1 cellular context compared by ENCODE assay signal in genomic region chr14:105351920-105352871, GRCh38.
TF ChIP-seq lines count a peak whose summit lies in the region.

No MANE protein-coding gene starts in this region.

TF ChIP-seq in GM12878, 131 proteins besides CTCF, POLR2A, EP300 and RAD21 (continued from another document and continues in another):
- TF ChIP-seq GABPA (IDR thresholded peaks at IDR 0.05; ENCODE audit: low read depth) (no peak), TCF12 (IDR thresholded peaks at IDR 0.05; ENCODE audit: low read depth, low read length) (0 out of 2 replicates have a peak, but pooled peaks have one; percentile 12), LARP7 (IDR thresholded peaks at IDR 0.05) (no peak), NFYA (IDR thresholded peaks at IDR 0.05; ENCODE audit: borderline replicate concordance, low read depth, low read length) (no peak), JUNB (IDR thresholded peaks at IDR 0.05) (no peak), MTA3 (IDR thresholded peaks at IDR 0.05; ENCODE audit: borderline replicate concordance, low read length) (no peak), MEF2A (IDR thresholded peaks at IDR 0.05; ENCODE audit: insufficient read depth, low read depth, low read length) (no peak), ZBTB11 (CRISPR knock-in tag; IDR thresholded peaks at IDR 0.05) (no peak), TAF1 (IDR thresholded peaks at IDR 0.05; ENCODE audit: borderline replicate concordance, low read depth, low read length) (no peak), ZNF217 (IDR thresholded peaks at IDR 0.05) (no peak), REST (IDR thresholded peaks at IDR 0.05; ENCODE audit: low read depth, low read length) (no peak), SMC3 (IDR thresholded peaks at IDR 0.05; ENCODE audit: borderline replicate concordance, low read length) (peak; percentile 82), SP1 (IDR thresholded peaks at IDR 0.05; ENCODE audit: low read depth, low read length) (no peak), SMARCA5 (IDR thresholded peaks at IDR 0.05) (no peak), SUPT20H (IDR thresholded peaks at IDR 0.05; ENCODE audit: borderline replicate concordance, control insufficient read depth, low read depth, low read length) (no peak), CEBPB (IDR thresholded peaks at IDR 0.05; ENCODE audit: borderline replicate concordance in 1 of 2, low read depth in 2 of 2, low read length in 2 of 2) (peak in 1 of 2 experiments; percentile 94; a peak in 2 of 4 replicates), E2F8 (IDR thresholded peaks at IDR 0.05; ENCODE audit: low read depth, partially characterized antibody) (no peak), PAX5 (IDR thresholded peaks at IDR 0.05; ENCODE audit: borderline replicate concordance, low read depth, low read length) (no peak), MXI1 (IDR thresholded peaks at IDR 0.05; ENCODE audit: low read depth, low read length) (no peak), MYB (IDR thresholded peaks at IDR 0.05; ENCODE audit: borderline replicate concordance, low read depth, low read length) (no peak), NR2F1 (conservative IDR thresholded peaks at IDR 0.05) (0 out of 2 replicates have a peak, but pooled peaks have one; percentile 20), PKNOX1 (IDR thresholded peaks at IDR 0.05) (no peak), ELK1 (IDR thresholded peaks at IDR 0.05; ENCODE audit: low read depth, low read length) (no peak), CHD2 (IDR thresholded peaks at IDR 0.05; ENCODE audit: borderline replicate concordance, low read depth, low read length) (no peak), RAD51 (IDR thresholded peaks at IDR 0.05) (no peak), SKIL (IDR thresholded peaks at IDR 0.05; ENCODE audit: low read depth, poor library complexity, severe bottlenecking) (no peak), SUZ12 (IDR thresholded peaks at IDR 0.05; ENCODE audit: unreplicated experiment) (no peak), JUND (IDR thresholded peaks at IDR 0.05; ENCODE audit: low read depth, low read length) (no peak), NR2C1 (IDR thresholded peaks at IDR 0.05) (no peak), FOXK2 (IDR thresholded peaks at IDR 0.05) (no peak), RUNX3 (IDR thresholded peaks at IDR 0.05; ENCODE audit: low read length) (peak; percentile 44; the same call in 1 of the 2 replicates), RB1 (IDR thresholded peaks at IDR 0.05; ENCODE audit: borderline replicate concordance) (0 out of 2 replicates have a peak, but pooled peaks have one; percentile 43), NFIC (IDR thresholded peaks at IDR 0.05; ENCODE audit: low read depth, low read length) (no peak), NKRF (conservative IDR thresholded peaks at IDR 0.05) (no peak), TARDBP (IDR thresholded peaks at IDR 0.05; ENCODE audit: borderline replicate concordance) (no peak), BHLHE40 (IDR thresholded peaks at IDR 0.05; ENCODE audit: borderline replicate concordance in 1 of 2, low read depth in 2 of 2, low read length in 1 of 2) (no peak), CHD4 (IDR thresholded peaks at IDR 0.05) (no peak), SMAD5 (IDR thresholded peaks at IDR 0.05; ENCODE audit: low read depth) (no peak), EGR1 (IDR thresholded peaks at IDR 0.05; ENCODE audit: borderline replicate concordance in 1 of 2, low read depth in 2 of 2, low read length in 2 of 2) (no peak), HDGF (IDR thresholded peaks at IDR 0.05) (no peak), HDAC2 (IDR thresholded peaks at IDR 0.05) (no peak), NFXL1 (IDR thresholded peaks at IDR 0.05; ENCODE audit: borderline replicate concordance) (no peak), YBX1 (IDR thresholded peaks at IDR 0.05) (no peak), ATF2 (IDR thresholded peaks at IDR 0.05; ENCODE audit: low read length) (no peak)
